In genomic region chr7:3028071-3028766, GRCh38 we compare ENCODE assay signal across 8 cellular contexts. TPM values are rescaled to one million over a fixed set of nuclear protein-coding genes. Genes with fewer than 3 reads are reported as not detected.
DNase-seq lines count a peak whose midpoint lies in the region; ATAC-seq and TF ChIP-seq lines count a peak whose summit lies in the region.

No MANE protein-coding gene starts in this region.

- H3K4me1 Mint-ChIP-seq in T-helper 1 cell treated with Interleukin-12 subunit alpha and Interleukin-12 subunit beta and Interleukin-4 antibody, amounts not matched to agents 30 μg/mL and 1 μg/mL, for 36 hours (ENCODE audit: low read depth), result peaks cover 39% of the 10 kb centered on the region
- H3K4me1 Mint-ChIP-seq in neural crest cell, result peaks cover 22% of the 10 kb centered on the region

- H3K4me3 ChIP-seq in cardiac fibroblast (replicated peaks in 1 of 2; ENCODE audit: low read depth in 2 of 2, low read length in 2 of 2), result peak overlapping the region in 1 of 2 donors; percentile 10

- peak in 8 of 14 donors; percentile 3 to 39 (median 26) for DNase-seq in C1 segment of cervical spinal cord (lab: John Stamatoyannopoulos, UW)
- DNase-seq in cardiac fibroblast (ENCODE audit: low read depth in 2 of 2), result peak; percentile 16 to 80
- no peak for DNase-seq in neural crest cell (ENCODE audit: low read depth, low spot score)
- DNase-seq in NOMO-1 (lab: John Stamatoyannopoulos, UW; ENCODE audit: unreplicated experiment in 2 of 2), result no peak
- no peak for DNase-seq in retina

- ATAC-seq in GM21360 (IDR thresholded peaks at IDR 0.05; ENCODE audit: unreplicated experiment) (no peak), GM21576 (IDR thresholded peaks at IDR 0.05; ENCODE audit: unreplicated experiment) (no peak)

- H3K27ac Mint-ChIP-seq in T-helper 1 cell treated with Interleukin-12 subunit alpha and Interleukin-12 subunit beta and Interleukin-4 antibody, amounts not matched to agents 30 μg/mL and 1 μg/mL, for 36 hours, result peak overlapping the region; percentile 63
- H3K27ac Mint-ChIP-seq in neural crest cell (ENCODE audit: unreplicated experiment), result peak overlapping the region; percentile 62

- TF ChIP-seq CTCF in cardiac fibroblast (IDR thresholded peaks at IDR 0.05; ENCODE audit: low read depth, low read length), result no peak
- no peak for TF ChIP-seq CTCF in neural crest cell (conservative IDR thresholded peaks at IDR 0.05)

- H3K4me3 Mint-ChIP-seq in T-helper 1 cell treated with Interleukin-12 subunit alpha and Interleukin-12 subunit beta and Interleukin-4 antibody, amounts not matched to agents 30 μg/mL and 1 μg/mL, for 36 hours, result peak overlapping the region; percentile 39
- H3K4me3 Mint-ChIP-seq in neural crest cell, result no peak overlapping the region

- H3K9me3 Mint-ChIP-seq in T-helper 1 cell treated with Interleukin-12 subunit alpha and Interleukin-12 subunit beta and Interleukin-4 antibody, amounts not matched to agents 30 μg/mL and 1 μg/mL, for 36 hours, result peaks cover 18% of the 10 kb centered on the region
- peaks cover 8% of the 10 kb centered on the region for H3K9me3 Mint-ChIP-seq in neural crest cell

- H3K36me3 Mint-ChIP-seq in T-helper 1 cell treated with Interleukin-12 subunit alpha and Interleukin-12 subunit beta and Interleukin-4 antibody, amounts not matched to agents 30 μg/mL and 1 μg/mL, for 36 hours (ENCODE audit: low read depth), result peaks cover 57% of the 10 kb centered on the region
- H3K36me3 Mint-ChIP-seq in neural crest cell (ENCODE audit: low read depth), result no peaks in the 10 kb centered on the region

- no peaks in the 10 kb centered on the region for H3K27me3 Mint-ChIP-seq in T-helper 1 cell treated with Interleukin-12 subunit alpha and Interleukin-12 subunit beta and Interleukin-4 antibody, amounts not matched to agents 30 μg/mL and 1 μg/mL, for 36 hours (ENCODE audit: low read depth)
- H3K27me3 Mint-ChIP-seq in neural crest cell (ENCODE audit: low read depth), result no peaks in the 10 kb centered on the region

RNA-seq across cellular contexts. Expression of gene CARD11, which starts 15.4 kb away (rescaled TPM):
- total RNA-seq in neural crest cell, result 0.37 and 0.59 TPM in 2 replicates

Comparison
In these comparisons a context has a peak if more than half of its experiments do, and no peak if none do; other contexts are left out.
1. DNase-seq: peak in C1 segment of cervical spinal cord (8 of 14) and cardiac fibroblast (2 of 2); none in neural crest cell (single experiment), NOMO-1 (0 of 2) and retina (single experiment).